In genomic region chr7:77346441-77346840, GRCh38 we compare ENCODE assay signal across 35 cellular contexts.
"Had no signal": no experiment of that assay in that cellular context is flagged by ENCODE, and none has a peak within 500 bp of the region (broad histone marks: within the 10 kb centered on the region; RNA-seq: fewer than 3 reads in every experiment).

No MANE protein-coding gene starts in this region.

- H3K9me3 ChIP-seq: MG63 had no signal

- H3K4me2 ChIP-seq: KMS-11 had no signal

- DNase-seq: Karpas-422, Kasumi-1, MG63, MM.1S, NCI-H1048, NCI-H1092, NCI-H1092 treated with DMSO at 0.1 percent for 48 hours, NCI-H1105, NCI-H1105 treated with DMSO at 0.1 percent for 48 hours, NCI-H1417, NCI-H1417 treated with DMSO at 0.1 percent for 48 hours, NCI-H1436, NCI-H1436 treated with DMSO at 0.1 percent for 48 hours, NCI-H146, NCI-H1694, NCI-H1694 treated with DMSO at 0.1 percent for 48 hours, NCI-H187, NCI-H187 treated with DMSO at 0.1 percent for 48 hours, NCI-H1930, NCI-H2029, NCI-H2029 treated with DMSO at 0.1 percent for 48 hours, NCI-H2081, NCI-H2081 treated with DMSO at 0.1 percent for 48 hours, NCI-H2107, NCI-H2171, NCI-H2171 treated with DMSO at 0.1 percent for 48 hours, NCI-H2227 treated with DMSO at 0.1 percent for 48 hours, NCI-H226, NCI-H345, NCI-H446, NCI-H446 treated with DMSO at 0.1 percent for 48 hours, NCI-H510A, NCI-H510A treated with DMSO at 0.1 percent for 48 hours, NCI-H524 had no signal

- H3K27ac ChIP-seq: KMS-11 had no signal

- H3K27me3 ChIP-seq: MG63 had no signal

- H3K9ac ChIP-seq: KMS-11 had no signal

- H3K36me3 ChIP-seq: MG63 had no signal

- H3K4me3 ChIP-seq: MG63 had no signal
